ENCODE assay signal across 22 cellular contexts in the genomic region with DNA sequence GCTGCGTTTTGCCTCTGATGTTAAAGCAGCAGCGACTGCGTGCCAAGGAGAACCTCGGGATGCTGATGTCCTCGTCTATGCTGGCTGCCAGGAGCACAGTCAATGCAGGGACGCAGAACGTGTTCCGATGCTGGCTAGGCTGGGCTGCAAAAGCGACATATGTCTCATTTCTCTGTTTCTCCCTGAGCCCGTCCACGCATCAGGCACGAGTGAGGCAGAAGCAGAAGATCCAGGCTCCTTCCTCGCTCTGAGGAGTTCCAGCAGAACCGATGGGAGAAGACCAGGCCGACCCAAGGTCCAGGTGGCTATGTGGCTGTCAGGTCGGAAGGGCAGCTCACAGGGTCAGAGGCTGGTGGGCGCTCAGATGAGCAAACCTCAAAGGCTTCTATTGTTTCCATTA. TPM values are rescaled to one million over a fixed set of nuclear protein-coding genes. Genes with fewer than 3 reads are reported as not detected.
DNase-seq lines count a peak whose midpoint lies in the region; ATAC-seq, FAIRE-seq and TF ChIP-seq lines count a peak whose summit lies in the region.
"Had no signal": no experiment of that assay in that cellular context is flagged by ENCODE, and none has a peak within 500 bp of the region (broad histone marks: within the 10 kb centered on the region; RNA-seq: fewer than 3 reads in every experiment).

No MANE protein-coding gene starts in this region.

- H3K27ac Mint-ChIP-seq in H9: no peak overlapping the region

- TF ChIP-seq EP300 in H1 (IDR thresholded peaks at IDR 0.05; ENCODE audit: borderline replicate concordance in 1 of 2, low read depth in 2 of 2, low read length in 2 of 2): no peak

- H3K9me3 Mint-ChIP-seq in H9: peaks cover 10 to 38% of the 10 kb centered on the region in 2 experiments
- H3K9me3 Mint-ChIP-seq: IgD-negative memory B cell had no signal

- H3K4me3 ChIP-seq in H1 (ENCODE audit: extremely low read depth in 1 of 4, insufficient read depth in 2 of 4, low read depth in 3 of 4, low read length in 4 of 4) (no peak overlapping the region), neuronal stem cell (ENCODE audit: low read length in 2 of 2) (no peak overlapping the region), upper lobe of right lung (no peak overlapping the region)
- H3K4me3 ChIP-seq in effector memory CD4-positive, alpha-beta T cell (ENCODE audit: insufficient read depth, low read depth, low read length, poor library complexity, severe bottlenecking): no peak overlapping the region
- H3K4me3 ChIP-seq: GM12878, GM23248, SJSA1 had no signal

- no peak overlapping the region for H3K56ac ChIP-seq in H9 (ENCODE audit: insufficient read length, low read depth, low read length)
- H3K56ac ChIP-seq in H1 (replicated peaks; ENCODE audit: insufficient read length, low read depth, low read length): no peak overlapping the region

- no peak for TF ChIP-seq POLR2A in H1 (IDR thresholded peaks at IDR 0.05; ENCODE audit: control extremely low read depth in 1 of 2, low read depth in 2 of 2, low read length in 2 of 2)

- H3K27me3 ChIP-seq in H9 (ENCODE audit: insufficient read depth, low read length): peaks cover 24% of the 10 kb centered on the region; the same call in 1 of the 2 replicates
- peaks cover 27 to 37% (median 30%) of the 10 kb centered on the region in 4 experiments for H3K27me3 ChIP-seq in H1 (replicated peaks in 1 of 4; ENCODE audit: control insufficient read depth in 3 of 4, extremely low read depth in 1 of 4, insufficient read depth in 3 of 4, low read length in 3 of 4)
- H3K27me3 ChIP-seq in neuronal stem cell (ENCODE audit: control insufficient read depth in 3 of 3, insufficient read depth in 3 of 3, low read depth in 1 of 3, low read length in 3 of 3): peaks cover 12 to 30% (median 14%) of the 10 kb centered on the region in 3 experiments
- peaks cover 25% of the 10 kb centered on the region for H3K27me3 ChIP-seq in upper lobe of right lung
- peaks cover 8% of the 10 kb centered on the region for H3K27me3 ChIP-seq in effector memory CD4-positive, alpha-beta T cell (replicated peaks; ENCODE audit: control insufficient read depth, insufficient read depth, low read length, poor library complexity, severe bottlenecking)

- FAIRE-seq in H1 (lab: Jason Lieb, UNC): no peak
- FAIRE-seq: GM12878, RCC 7860 had no signal

- TF ChIP-seq CTCF in H9 (conservative IDR thresholded peaks at IDR 0.05) (no peak), H1 (IDR thresholded peaks at IDR 0.05; ENCODE audit: control extremely low read depth in 1 of 3, insufficient read depth in 1 of 3, low read depth in 1 of 3, low read length in 3 of 3) (no peak), upper lobe of right lung (IDR thresholded peaks at IDR 0.05) (no peak)

- H2BK12ac ChIP-seq in H9 (ENCODE audit: insufficient read length, low read depth, low read length) (no peak overlapping the region), H1 (ENCODE audit: low read depth, low read length) (no peak overlapping the region), neuronal stem cell (ENCODE audit: low read length) (no peak overlapping the region)

- peaks cover 0 to 2% (median 0%) of the 10 kb centered on the region in 3 experiments; a peak in 3 of 7 replicates for H3K36me3 Mint-ChIP-seq in H9 (ENCODE audit: insufficient read depth in 1 of 3, low read depth in 3 of 3)
- H3K36me3 Mint-ChIP-seq: IgD-negative memory B cell had no signal

- H4K20me1 ChIP-seq in H9 (ENCODE audit: control insufficient read depth, insufficient read depth, insufficient read length) (no peaks in the 10 kb centered on the region), H1 (replicated peaks in 1 of 2; ENCODE audit: control insufficient read depth in 1 of 2, insufficient read depth in 2 of 2, low read length in 2 of 2) (no peaks in the 10 kb centered on the region)

- no peaks in the 10 kb centered on the region for H3K4me1 Mint-ChIP-seq in H9
- H3K4me1 Mint-ChIP-seq: IgD-negative memory B cell had no signal

- H2BK120ac ChIP-seq in H9 (ENCODE audit: low read depth, low read length, poor library complexity, severe bottlenecking) (no peak overlapping the region), H1 (replicated peaks; ENCODE audit: low read depth, low read length) (no peak overlapping the region), neuronal stem cell (ENCODE audit: low read depth, low read length) (no peak overlapping the region)

- WGBS in H9 (ENCODE audit: extremely low coverage, insufficient read length, low lambda C conversion rate): no CpG with 5 or more reads among the region's 17 CpGs
- 86% methylated on average over 17 of the region's 17 CpGs; no CpG with 5 or more reads in 1 of the 2 experiments for WGBS in H1 (ENCODE audit: extremely low coverage in 1 of 2, insufficient coverage in 1 of 2, insufficient read length in 1 of 2, insufficient replicate concordance in 2 of 2, low coverage in 1 of 2, low lambda C conversion rate in 2 of 2, missing lambda C conversion rate in 1 of 2), 2 experiments
- WGBS in neuronal stem cell (ENCODE audit: extremely low coverage in 2 of 2, insufficient read length in 2 of 2, insufficient replicate concordance in 1 of 2), 2 donors: no CpG with 5 or more reads among the region's 17 CpGs

- POLR2A ChIA-PET in H1 (lab: Charles Lee; ENCODE audit: partially characterized antibody): interaction anchor here (0.7 kb wide), 1 partner anchor 157 kb away, joined by 3 read pairs; no protein-coding TSS in a partner anchor

- H3K4me3 Mint-ChIP-seq in H9: no peak overlapping the region
- H3K4me3 Mint-ChIP-seq: IgD-negative memory B cell had no signal

- H3K18ac ChIP-seq in H9 (ENCODE audit: insufficient read length, low read depth, low read length) (no peak overlapping the region), H1 (ENCODE audit: extremely low read depth, low read length) (no peak overlapping the region), neuronal stem cell (ENCODE audit: low read length) (no peak overlapping the region)

- H3K23ac ChIP-seq in H9 (ENCODE audit: insufficient read length, low read depth, low read length): peak overlapping the region; percentile 84
- no peak overlapping the region for H3K23ac ChIP-seq in H1 (ENCODE audit: insufficient read length)
- H3K23ac ChIP-seq in neuronal stem cell (ENCODE audit: low read depth, low read length, poor library complexity): peak overlapping the region; percentile 2

- H3T11ph ChIP-seq in H9 (ENCODE audit: low read length): no peak overlapping the region

- H2AFZ ChIP-seq in H9 (ENCODE audit: low read length) (no peak overlapping the region), H1 (ENCODE audit: low read length) (no peak overlapping the region), neuronal stem cell (ENCODE audit: low read length) (no peak overlapping the region)
- H2AFZ ChIP-seq: GM23248 had no signal

- no peak for ATAC-seq in upper lobe of right lung
- ATAC-seq: GM12878 had no signal

- H3K27me3 Mint-ChIP-seq in H9 (ENCODE audit: low read depth): peaks cover 70% of the 10 kb centered on the region

- H3K14ac ChIP-seq in H9 (ENCODE audit: insufficient read depth, low read length) (no peak overlapping the region; the same call in 1 of the 2 replicates), H1 (ENCODE audit: insufficient read length) (no peak overlapping the region), neuronal stem cell (ENCODE audit: low read length) (no peak overlapping the region)

- H4K8ac ChIP-seq in H9 (replicated peaks; ENCODE audit: insufficient read length, low read depth, low read length) (no peak overlapping the region), H1 (ENCODE audit: extremely low read depth, insufficient read depth, low read length) (no peak overlapping the region), neuronal stem cell (ENCODE audit: low read depth, low read length) (no peak overlapping the region)

- H2BK15ac ChIP-seq in H9 (ENCODE audit: low read depth, low read length) (no peak overlapping the region), H1 (ENCODE audit: low read length) (no peak overlapping the region), neuronal stem cell (ENCODE audit: low read length) (no peak overlapping the region)

- no peak overlapping the region for H2BK5ac ChIP-seq in H9 (ENCODE audit: insufficient read length, low read length)
- H2BK5ac ChIP-seq in H1 (ENCODE audit: low read depth, low read length): no peak overlapping the region
- H2BK5ac ChIP-seq in neuronal stem cell (ENCODE audit: low read length): no peak overlapping the region

- no peak overlapping the region for H2AK5ac ChIP-seq in H9 (ENCODE audit: insufficient read length, low read length)
- no peak overlapping the region for H2AK5ac ChIP-seq in H1 (ENCODE audit: low read depth, low read length)
- H2AK5ac ChIP-seq in neuronal stem cell (ENCODE audit: low read depth, low read length): no peak overlapping the region

- H3K4ac ChIP-seq in H9 (ENCODE audit: low read depth, low read length): no peak overlapping the region
- no peak overlapping the region for H3K4ac ChIP-seq in H1 (replicated peaks; ENCODE audit: insufficient read length, low read depth, low read length)
- no peak overlapping the region for H3K4ac ChIP-seq in neuronal stem cell (ENCODE audit: low read length)

- no peak overlapping the region for H3K27ac ChIP-seq in H9 (ENCODE audit: insufficient read length, low read depth, low read length)
- no peak overlapping the region for H3K27ac ChIP-seq in H1 (ENCODE audit: low read depth, low read length)
- no peak overlapping the region for H3K27ac ChIP-seq in neuronal stem cell (replicated peaks; ENCODE audit: low read length)
- H3K27ac ChIP-seq in upper lobe of right lung: no peak overlapping the region
- H3K27ac ChIP-seq in effector memory CD4-positive, alpha-beta T cell (ENCODE audit: insufficient read depth, low read length, poor library complexity, severe bottlenecking): no peak overlapping the region
- H3K27ac ChIP-seq: GM23248, SJSA1 had no signal

- H3K9ac ChIP-seq in H9 (ENCODE audit: extremely low read depth, insufficient read length, low read length): no peak overlapping the region
- H3K9ac ChIP-seq in H1 (replicated peaks in 1 of 4; ENCODE audit: extremely low read depth in 1 of 4, low read depth in 3 of 4, low read length in 3 of 4): no peak overlapping the region
- H3K9ac ChIP-seq in neuronal stem cell (ENCODE audit: low read depth, low read length, poor library complexity): no peak overlapping the region
- H3K9ac ChIP-seq: GM23248 had no signal

- DNase-seq in H9: no peak
- DNase-seq in H1 (ENCODE audit: low read depth in 1 of 2, low spot score in 2 of 2): no peak
- no peak for DNase-seq in neuronal stem cell (ENCODE audit: low spot score)
- peak; percentile 31 for DNase-seq in upper lobe of right lung
- no peak for DNase-seq in effector CD8-positive, alpha-beta T cell (lab: John Stamatoyannopoulos, UW)
- DNase-seq in effector memory CD4-positive, alpha-beta T cell: no peak
- no peak for DNase-seq in ecto neural progenitor cell (ENCODE audit: low spot score)
- DNase-seq: BE2C, DMS79, GM23248, HCEC 1CT, MV-4-11, NCI-H1105 treated with DMSO at 0.1 percent for 48 hours, NCI-H2029 treated with DMSO at 0.1 percent for 48 hours, NCI-H345, NCI-H524 treated with DMSO at 0.1 percent for 48 hours, OCI-M1 had no signal

- CTCF ChIA-PET in H1 (lab: Charles Lee; ENCODE audit: partially characterized antibody): interaction anchor here (1.0 to 2.0 kb wide), 2 partner anchors 22 to 36 kb away, joined by 3 to 4 read pairs; no protein-coding TSS in a partner anchor

- H3K36me3 ChIP-seq in H1 (ENCODE audit: control insufficient read depth in 2 of 4, insufficient read depth in 4 of 4, low read length in 3 of 4) (no peaks in the 10 kb centered on the region; a peak in 1 of 8 replicates), neuronal stem cell (replicated peaks in 1 of 2; ENCODE audit: control insufficient read depth in 2 of 2, insufficient read depth in 2 of 2, low read length in 2 of 2) (no peaks in the 10 kb centered on the region), upper lobe of right lung (no peaks in the 10 kb centered on the region)
- H3K36me3 ChIP-seq in effector memory CD4-positive, alpha-beta T cell (ENCODE audit: control insufficient read depth, insufficient read depth, low read length): no peaks in the 10 kb centered on the region
- H3K36me3 ChIP-seq: BE2C, SJSA1 had no signal

- H3K79me1 ChIP-seq in H9 (ENCODE audit: insufficient read depth, low read depth, low read length, poor library complexity, severe bottlenecking): no peaks in the 10 kb centered on the region
- no peaks in the 10 kb centered on the region for H3K79me1 ChIP-seq in H1 (ENCODE audit: low read depth, low read length)
- H3K79me1 ChIP-seq in neuronal stem cell (ENCODE audit: low read depth, low read length): no peaks in the 10 kb centered on the region

- H4K91ac ChIP-seq in H9 (ENCODE audit: insufficient read length, low read depth, low read length) (no peak overlapping the region), H1 (replicated peaks; ENCODE audit: insufficient read length, low read length) (peak overlapping the region; percentile 35), neuronal stem cell (ENCODE audit: low read depth, low read length, poor library complexity) (no peak overlapping the region)

- intact Hi-C loops in upper lobe of right lung (cut with DNase I): no loop called here

- no peaks in the 10 kb centered on the region for H3K4me1 ChIP-seq in H9 (ENCODE audit: insufficient read depth, low read length)
- H3K4me1 ChIP-seq in H1 (replicated peaks in 1 of 4; ENCODE audit: control insufficient read depth in 3 of 4, insufficient read depth in 4 of 4, low read length in 3 of 4): no peaks in the 10 kb centered on the region; a peak in 2 of 7 replicates
- H3K4me1 ChIP-seq in neuronal stem cell (ENCODE audit: control insufficient read depth in 2 of 2, insufficient read depth in 1 of 2, low read depth in 1 of 2, low read length in 2 of 2): no peaks in the 10 kb centered on the region
- no peaks in the 10 kb centered on the region for H3K4me1 ChIP-seq in upper lobe of right lung
- no peaks in the 10 kb centered on the region for H3K4me1 ChIP-seq in effector memory CD4-positive, alpha-beta T cell (ENCODE audit: control insufficient read depth, insufficient read depth, low read length, poor library complexity, severe bottlenecking)
- H3K4me1 ChIP-seq: BE2C, SJSA1 had no signal

- peaks cover 8% of the 10 kb centered on the region for H3K23me2 ChIP-seq in H9 (ENCODE audit: insufficient read length, low read depth, low read length, poor library complexity, severe bottlenecking)
- peaks cover 10% of the 10 kb centered on the region; the same call in 1 of the 2 replicates for H3K23me2 ChIP-seq in H1 (ENCODE audit: low read depth, low read length)

- no peak overlapping the region for H2BK20ac ChIP-seq in H9 (ENCODE audit: low read depth, low read length, poor library complexity, severe bottlenecking)
- no peak overlapping the region for H2BK20ac ChIP-seq in H1 (ENCODE audit: low read length)

- H3K9me3 ChIP-seq in H9 (ENCODE audit: control insufficient read depth, low read depth, low read length): no peaks in the 10 kb centered on the region
- H3K9me3 ChIP-seq in H1 (ENCODE audit: insufficient read depth in 2 of 2, low read depth in 1 of 2, low read length in 1 of 2): peaks cover 0 to 42% of the 10 kb centered on the region in 2 experiments; a peak in 2 of 4 replicates
- peaks cover 0 to 2% of the 10 kb centered on the region in 2 donors for H3K9me3 ChIP-seq in neuronal stem cell (replicated peaks in 1 of 2; ENCODE audit: control insufficient read depth in 2 of 2, insufficient read depth in 1 of 2, low read depth in 1 of 2, low read length in 2 of 2)
- H3K9me3 ChIP-seq in upper lobe of right lung: no peaks in the 10 kb centered on the region
- H3K9me3 ChIP-seq in effector memory CD4-positive, alpha-beta T cell (ENCODE audit: control insufficient read depth, low read length): no peaks in the 10 kb centered on the region
- H3K9me3 ChIP-seq: BE2C, SJSA1 had no signal

- no peak overlapping the region for H4K5ac ChIP-seq in H9 (ENCODE audit: insufficient read length, low read depth, low read length)
- H4K5ac ChIP-seq in H1 (ENCODE audit: insufficient read length, low read depth, low read length): no peak overlapping the region

- no peak for TF ChIP-seq RAD21 in H1 (IDR thresholded peaks at IDR 0.05 in 1 of 2, conservative IDR thresholded peaks at IDR 0.05 in 1 of 2; ENCODE audit: low read depth in 2 of 2, low read length in 2 of 2)

- H3K79me2 ChIP-seq in H9 (ENCODE audit: insufficient read depth, low read length) (no peaks in the 10 kb centered on the region), H1 (ENCODE audit: control insufficient read depth in 1 of 2, insufficient read depth in 2 of 2, low read length in 2 of 2) (no peaks in the 10 kb centered on the region)

- H3K4me2 ChIP-seq in H9 (ENCODE audit: insufficient read depth, insufficient read length, low read length) (no peak overlapping the region), H1 (ENCODE audit: insufficient read depth in 1 of 2, low read depth in 2 of 2, low read length in 2 of 2) (no peak overlapping the region), neuronal stem cell (ENCODE audit: insufficient read depth, low read length, poor library complexity, severe bottlenecking) (no peak overlapping the region)

RNA-seq across cellular contexts. Expression of a gene that starts 3.7 kb away (rescaled TPM):
- total RNA-seq in H9 (2021): not detected in 2 replicates
- not detected in 2 replicates for total RNA-seq in H1 (2021; fragmentation: NEBNext Ultra II Directional; extraction: Animal tissue kit (Norgen Biotek cat#: 25700))
- not detected in 2 replicates for polyA plus RNA-seq in H1 (2011; rRNA removed)
- not detected for polyA plus RNA-seq in H1 (2011; cell fraction: cytosol; rRNA removed)
- polyA plus RNA-seq in H1 (2011; cell fraction: nucleus; rRNA removed): not detected
- not detected in 4 replicates for polyA plus RNA-seq in H1 (2012, experiment 1 of 2)
- not detected for polyA plus RNA-seq in H1 (2012, experiment 2 of 2)
- not detected for polyA plus RNA-seq in H1 (2013, experiment 1 of 2)
- not detected for polyA plus RNA-seq in H1 (2013, experiment 2 of 2)
- polyA minus RNA-seq in H1 (2011; rRNA and poly(A)+ RNA removed): not detected in 2 replicates
- polyA minus RNA-seq in H1 (2011; cell fraction: cytosol; rRNA and poly(A)+ RNA removed): not detected
- polyA minus RNA-seq in H1 (2011; cell fraction: nucleus; rRNA and poly(A)+ RNA removed): not detected
- not detected for polyA plus RNA-seq in neuronal stem cell (2013, experiment 1 of 2)
- not detected for polyA plus RNA-seq in neuronal stem cell (2013, experiment 2 of 2)
- not detected for total RNA-seq in upper lobe of right lung
- total RNA-seq: A673, GM12878, GM23248, SJSA1 had no signal
- polyA plus RNA-seq: GM12878, GM23248, IgD-negative memory B cell had no signal
